ENCODE assay signal across 15 cellular contexts in the genomic region with DNA sequence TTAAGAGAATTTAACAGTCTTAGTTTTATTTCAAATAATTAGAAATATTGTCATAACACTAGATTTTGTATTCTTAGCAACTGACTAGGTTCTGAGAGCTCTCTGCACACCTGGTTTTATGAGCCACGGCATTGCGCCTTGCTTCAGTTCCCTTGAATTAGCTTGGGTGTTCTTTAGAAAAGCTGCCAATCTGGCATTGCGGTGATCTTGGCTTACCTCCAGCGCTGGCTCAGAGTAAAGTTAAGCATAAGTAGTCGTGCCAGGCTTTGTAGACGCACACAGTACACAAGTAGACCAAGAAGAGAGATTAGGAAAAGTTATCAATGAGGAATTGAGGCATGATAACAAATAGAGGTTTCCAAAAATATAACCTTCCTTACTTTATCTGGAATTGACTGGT. TPM values are rescaled to one million over a fixed set of nuclear protein-coding genes. Genes with fewer than 3 reads are reported as not detected.
DNase-seq lines count a peak whose midpoint lies in the region; ATAC-seq and TF ChIP-seq lines count a peak whose summit lies in the region.
"Had no signal": no experiment of that assay in that cellular context is flagged by ENCODE, and none has a peak within 500 bp of the region (broad histone marks: within the 10 kb centered on the region; RNA-seq: fewer than 3 reads in every experiment).

No MANE protein-coding gene starts in this region.

- POLR2A ChIA-PET in WTC11 (lab: Charles Lee) = no interaction called here

- ATAC-seq in heart left ventricle (peak; percentile 79 to 87 (median 86)), HG03571 (IDR thresholded peaks at IDR 0.05; ENCODE audit: unreplicated experiment) (no peak), WTC11 (no peak), GM19324 (IDR thresholded peaks at IDR 0.05; ENCODE audit: low FRiP score, unreplicated experiment) (no peak)
- ATAC-seq: activated CD8-positive, alpha-beta memory T cell treated with anti-CD3 and anti-CD28 coated beads, Interleukin-2, amount 10 ng/mL, durations not matched to agents 7 days and 5 days had no signal

- peak overlapping the region in 2 of 12 donors; percentile 10 for H3K27ac ChIP-seq in heart left ventricle
- H3K27ac ChIP-seq: BLaER1, RWPE1, skin epidermis had no signal

- peaks cover 70% of the 10 kb centered on the region for H3K36me3 Mint-ChIP-seq in WTC11

- no peak overlapping the region for H3K4me3 Mint-ChIP-seq in WTC11
- H3K4me3 Mint-ChIP-seq: activated CD8-positive, alpha-beta memory T cell treated with anti-CD3 and anti-CD28 coated beads, Interleukin-2, amount 10 ng/mL, durations not matched to agents 7 days and 5 days had no signal

- CTCF ChIA-PET in WTC11 (lab: Charles Lee) = no interaction called here

- DNase-seq in HUDEP-2 (lab: John Stamatoyannopoulos, UW; ENCODE audit: unreplicated experiment in 76 of 76) (peak in 57 of 76 experiments; percentile 1 to 75 (median 29)), NCI-H345 (lab: John Stamatoyannopoulos, UW) (peak; percentile 77), heart left ventricle (peak; percentile 47 to 76 (median 67)), posterior cingulate gyrus (peak in 9 of 10 donors; percentile 11 to 90 (median 48)), WTC11 (ENCODE audit: low spot score) (no peak), GDM1 (lab: John Stamatoyannopoulos, UW) (no peak)
- DNase-seq: activated CD8-positive, alpha-beta memory T cell treated with anti-CD3 and anti-CD28 coated beads, Interleukin-2, amount 10 ng/mL, durations not matched to agents 7 days and 5 days; NCI-H1436 had no signal

- no peaks in the 10 kb centered on the region for H3K9me3 Mint-ChIP-seq in WTC11

- no peak for TF ChIP-seq POLR2A in heart left ventricle (IDR thresholded peaks at IDR 0.05)

- H3K4me3 ChIP-seq in heart left ventricle = no peak overlapping the region
- H3K4me3 ChIP-seq: BLaER1, skin epidermis had no signal

- intact Hi-C loops in heart left ventricle (cut with DNase I) (no loop called here), posterior cingulate gyrus (cut with DNase I) (no loop called here)

- peaks cover 0 to 100% (median 96%) of the 10 kb centered on the region in 9 donors for H3K36me3 ChIP-seq in heart left ventricle

- H3K27ac Mint-ChIP-seq in WTC11 = no peak overlapping the region
- H3K27ac Mint-ChIP-seq: activated CD8-positive, alpha-beta memory T cell treated with anti-CD3 and anti-CD28 coated beads, Interleukin-2, amount 10 ng/mL, durations not matched to agents 7 days and 5 days had no signal

- no peaks in the 10 kb centered on the region for H3K27me3 ChIP-seq in heart left ventricle
- H3K27me3 ChIP-seq: BLaER1 had no signal

- H3K9me3 ChIP-seq in heart left ventricle = no peaks in the 10 kb centered on the region
- H3K9me3 ChIP-seq: BLaER1 had no signal

- whole genome bisulfite sequencing in heart left ventricle, 4 donors = 50 to 62% (median 58%) methylated on average over 6 of the region's 6 CpGs

- no peaks in the 10 kb centered on the region for H3K27me3 Mint-ChIP-seq in WTC11 (ENCODE audit: low read depth)
- H3K27me3 Mint-ChIP-seq: activated CD8-positive, alpha-beta memory T cell treated with anti-CD3 and anti-CD28 coated beads, Interleukin-2, amount 10 ng/mL, durations not matched to agents 7 days and 5 days had no signal

- TF ChIP-seq CTCF in heart left ventricle (IDR thresholded peaks at IDR 0.05) (no peak), WTC11 (IDR thresholded peaks at IDR 0.05) (no peak)

- H3K4me1 ChIP-seq in heart left ventricle = peaks cover 0 to 30% (median 3%) of the 10 kb centered on the region in 12 donors
- H3K4me1 ChIP-seq: BLaER1 had no signal

- H3K4me1 Mint-ChIP-seq in WTC11 = no peaks in the 10 kb centered on the region
- H3K4me1 Mint-ChIP-seq: activated CD8-positive, alpha-beta memory T cell treated with anti-CD3 and anti-CD28 coated beads, Interleukin-2, amount 10 ng/mL, durations not matched to agents 7 days and 5 days had no signal

TF ChIP-seq in WTC11, 78 proteins besides CTCF, POLR2A, EP300 and RAD21 (continues in another document):
- TF ChIP-seq ZMAT4 (CRISPR knock-in tag; IDR thresholded peaks at IDR 0.05) (no peak), RELA (CRISPR knock-in tag; IDR thresholded peaks at IDR 0.05; ENCODE audit: borderline replicate concordance) (no peak), ZNF232 (CRISPR knock-in tag; IDR thresholded peaks at IDR 0.05) (no peak), NR3C1 (CRISPR knock-in tag; conservative IDR thresholded peaks at IDR 0.05; ENCODE audit: low read depth) (no peak), TEAD4 (CRISPR knock-in tag; IDR thresholded peaks at IDR 0.05) (no peak), TP53 (CRISPR knock-in tag; IDR thresholded peaks at IDR 0.05) (no peak), ERG (CRISPR knock-in tag; IDR thresholded peaks at IDR 0.05) (no peak), TEAD1 (CRISPR knock-in tag; IDR thresholded peaks at IDR 0.05) (no peak), KAT7 (CRISPR knock-in tag; IDR thresholded peaks at IDR 0.05; ENCODE audit: borderline replicate concordance) (no peak), EMX1 (CRISPR knock-in tag; IDR thresholded peaks at IDR 0.05) (no peak), MXD4 (CRISPR knock-in tag; IDR thresholded peaks at IDR 0.05; ENCODE audit: borderline replicate concordance) (no peak)
- TF ChIP-seq, protein P1, sequence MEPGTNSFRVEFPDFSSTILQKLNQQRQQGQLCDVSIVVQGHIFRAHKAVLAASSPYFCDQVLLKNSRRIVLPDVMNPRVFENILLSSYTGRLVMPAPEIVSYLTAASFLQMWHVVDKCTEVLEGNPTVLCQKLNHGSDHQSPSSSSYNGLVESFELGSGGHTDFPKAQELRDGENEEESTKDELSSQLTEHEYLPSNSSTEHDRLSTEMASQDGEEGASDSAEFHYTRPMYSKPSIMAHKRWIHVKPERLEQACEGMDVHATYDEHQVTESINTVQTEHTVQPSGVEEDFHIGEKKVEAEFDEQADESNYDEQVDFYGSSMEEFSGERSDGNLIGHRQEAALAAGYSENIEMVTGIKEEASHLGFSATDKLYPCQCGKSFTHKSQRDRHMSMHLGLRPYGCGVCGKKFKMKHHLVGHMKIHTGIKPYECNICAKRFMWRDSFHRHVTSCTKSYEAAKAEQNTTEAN (CRISPR knock-in tag; IDR thresholded peaks at IDR 0.05) = no peak
- TF ChIP-seq, protein P2, sequence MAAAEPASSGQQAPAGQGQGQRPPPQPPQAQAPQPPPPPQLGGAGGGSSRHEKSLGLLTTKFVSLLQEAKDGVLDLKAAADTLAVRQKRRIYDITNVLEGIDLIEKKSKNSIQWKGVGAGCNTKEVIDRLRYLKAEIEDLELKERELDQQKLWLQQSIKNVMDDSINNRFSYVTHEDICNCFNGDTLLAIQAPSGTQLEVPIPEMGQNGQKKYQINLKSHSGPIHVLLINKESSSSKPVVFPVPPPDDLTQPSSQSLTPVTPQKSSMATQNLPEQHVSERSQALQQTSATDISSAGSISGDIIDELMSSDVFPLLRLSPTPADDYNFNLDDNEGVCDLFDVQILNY (CRISPR knock-in tag; IDR thresholded peaks at IDR 0.05) = no peak
- TF ChIP-seq, protein P3, sequence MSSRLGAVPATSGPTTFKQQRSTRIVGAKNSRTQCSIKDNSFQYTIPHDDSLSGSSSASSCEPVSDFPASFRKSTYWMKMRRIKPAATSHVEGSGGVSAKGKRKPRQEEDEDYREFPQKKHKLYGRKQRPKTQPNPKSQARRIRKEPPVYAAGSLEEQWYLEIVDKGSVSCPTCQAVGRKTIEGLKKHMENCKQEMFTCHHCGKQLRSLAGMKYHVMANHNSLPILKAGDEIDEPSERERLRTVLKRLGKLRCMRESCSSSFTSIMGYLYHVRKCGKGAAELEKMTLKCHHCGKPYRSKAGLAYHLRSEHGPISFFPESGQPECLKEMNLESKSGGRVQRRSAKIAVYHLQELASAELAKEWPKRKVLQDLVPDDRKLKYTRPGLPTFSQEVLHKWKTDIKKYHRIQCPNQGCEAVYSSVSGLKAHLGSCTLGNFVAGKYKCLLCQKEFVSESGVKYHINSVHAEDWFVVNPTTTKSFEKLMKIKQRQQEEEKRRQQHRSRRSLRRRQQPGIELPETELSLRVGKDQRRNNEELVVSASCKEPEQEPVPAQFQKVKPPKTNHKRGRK (CRISPR knock-in tag; IDR thresholded peaks at IDR 0.05; ENCODE audit: borderline replicate concordance) = no peak
- TF ChIP-seq, protein P4, sequence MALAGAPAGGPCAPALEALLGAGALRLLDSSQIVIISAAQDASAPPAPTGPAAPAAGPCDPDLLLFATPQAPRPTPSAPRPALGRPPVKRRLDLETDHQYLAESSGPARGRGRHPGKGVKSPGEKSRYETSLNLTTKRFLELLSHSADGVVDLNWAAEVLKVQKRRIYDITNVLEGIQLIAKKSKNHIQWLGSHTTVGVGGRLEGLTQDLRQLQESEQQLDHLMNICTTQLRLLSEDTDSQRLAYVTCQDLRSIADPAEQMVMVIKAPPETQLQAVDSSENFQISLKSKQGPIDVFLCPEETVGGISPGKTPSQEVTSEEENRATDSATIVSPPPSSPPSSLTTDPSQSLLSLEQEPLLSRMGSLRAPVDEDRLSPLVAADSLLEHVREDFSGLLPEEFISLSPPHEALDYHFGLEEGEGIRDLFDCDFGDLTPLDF (CRISPR knock-in tag; IDR thresholded peaks at IDR 0.05) = no peak

RNA-seq across cellular contexts. Expression of gene TPP2, which starts 45.7 kb away (rescaled TPM):
- total RNA-seq in heart left ventricle = 10 to 100 TPM; 26.0 to 37.9 (median 32.4) TPM
- 10 to 100 TPM; 13.0 to 24.1 TPM for polyA plus RNA-seq in heart left ventricle
- 52.9 to 68.3 TPM (median 57.5 TPM) in 3 replicates for total RNA-seq in WTC11 (2021)

RNA-seq across cellular contexts. Expression of gene METTL21C, which starts 52.4 kb away (rescaled TPM):
- total RNA-seq in heart left ventricle (not detected), WTC11 (2021) (not detected in 3 replicates)
- not detected for polyA plus RNA-seq in heart left ventricle
- total RNA-seq: activated CD8-positive, alpha-beta memory T cell treated with anti-CD3 and anti-CD28 coated beads, Interleukin-2, amount 10 ng/mL, durations not matched to agents 7 days and 5 days; HT1080 had no signal
- polyA plus RNA-seq: adipose tissue had no signal

Comparison
In these comparisons a context has a peak if more than half of its experiments do, and no peak if none do; other contexts are left out.
1. DNase-seq: peak in HUDEP-2 (57 of 76), NCI-H345 (single experiment), heart left ventricle (5 of 5) and posterior cingulate gyrus (9 of 10); none in WTC11 (single experiment) and GDM1 (single experiment).
2. ATAC-seq: peak in heart left ventricle (4 of 4); none in HG03571 (single experiment), WTC11 (single experiment) and GM19324 (single experiment).